Comparison of ENCODE assay signal across 27 cellular contexts in the genomic region with DNA sequence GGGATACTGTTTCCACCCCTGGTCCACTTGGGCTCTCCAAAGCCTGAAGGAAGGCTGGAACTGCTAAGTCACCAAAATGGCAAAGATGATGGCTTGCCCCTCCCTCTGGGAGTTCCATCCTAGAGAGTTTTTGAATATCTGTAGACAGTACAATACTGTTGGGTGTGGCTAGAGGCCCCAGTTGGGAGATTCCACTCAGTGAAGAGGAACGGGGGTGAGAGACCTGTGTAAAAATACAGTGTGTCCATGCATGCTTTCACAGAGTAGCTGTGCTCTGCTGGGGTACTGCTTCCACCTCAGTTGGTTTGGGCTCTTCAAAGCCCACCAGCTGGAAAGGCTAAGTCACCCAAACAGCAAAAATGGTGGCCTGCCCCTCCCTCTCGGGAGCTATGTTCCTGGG.
"Had no signal": no experiment of that assay in that cellular context is flagged by ENCODE, and none has a peak within 500 bp of the region (broad histone marks: within the 10 kb centered on the region; RNA-seq: fewer than 3 reads in every experiment).

No MANE protein-coding gene starts in this region.

- ATAC-seq: stimulated activated effector memory CD8-positive, alpha-beta T cell treated with anti-CD3 and anti-CD28 coated beads, Interleukin-12 subunit alpha, Interleukin-12 subunit beta, amount 100 ng/mL, for 72 hours; stimulated activated memory B cell treated with anti-CD40 and anti-IgM and Interleukin-4, amounts not matched to agents 10 μg/mL and 1 μg/mL and 100 μg/mL, for 72 hours; stimulated activated naive B cell treated with anti-CD40 and anti-IgM and Interleukin-4, amounts not matched to agents 10 μg/mL and 1 μg/mL and 100 μg/mL, for 72 hours; stimulated activated naive CD8-positive, alpha-beta T cell treated with anti-CD3 and anti-CD28 coated beads, Interleukin-15, amount 100 ng/mL, for 72 hours; stimulated activated naive CD8-positive, alpha-beta T cell treated with anti-CD3 and anti-CD28 coated beads, Interleukin-15, Interleukin-2, amounts not matched to agents 100 U/mL and 50 U/mL, for 24 hours; upper lobe of right lung had no signal

- FAIRE-seq: urothelium cell line had no signal

- H3K36me3 ChIP-seq: stomach, suprapubic skin, thoracic aorta, thyroid gland, tibial artery, tibial nerve, transverse colon, upper lobe of left lung, upper lobe of right lung, uterus, vagina had no signal

- H3K9me3 ChIP-seq: stomach, suprapubic skin, testis, thoracic aorta, thyroid gland, tibial artery, tibial nerve, transverse colon, upper lobe of left lung, upper lobe of right lung, uterus, vagina had no signal

- DNase-seq: stimulated activated CD4-positive, alpha-beta T cell treated with anti-CD3 and anti-CD28 coated beads, Interleukin-2, amount 100 ng/mL, for 48 hours; stimulated activated CD4-positive, alpha-beta T cell treated with anti-CD3 and anti-CD28 coated beads, Interleukin-4, amount 100 ng/mL, for 1 hour; stimulated activated CD4-positive, alpha-beta T cell treated with anti-CD3 and anti-CD28 coated beads, Interleukin-4, amount 100 ng/mL, for 24 hours; stimulated activated CD4-positive, alpha-beta T cell treated with anti-CD3 and anti-CD28 coated beads, Interleukin-4, amount 100 ng/mL, for 4 hours; stimulated activated CD8-positive, alpha-beta memory T cell treated with anti-CD3 and anti-CD28 coated beads, Interleukin-4, amount 100 ng/mL, for 48 hours; stimulated activated naive B cell treated with anti-CD40 and anti-IgM and Interleukin-4, amounts not matched to agents 10 μg/mL and 1 μg/mL and 100 μg/mL, for 72 hours; stimulated activated naive CD4-positive, alpha-beta T cell; stimulated activated naive CD4-positive, alpha-beta T cell treated with Interleukin-2 at 50 U/mL for 16 hours; stimulated activated naive CD8-positive, alpha-beta T cell treated with anti-CD3 and anti-CD28 coated beads, Interleukin-15, amount 100 ng/mL, for 72 hours; stimulated activated naive CD8-positive, alpha-beta T cell treated with anti-CD3 and anti-CD28 coated beads, Interleukin-15, Interleukin-2, amounts not matched to agents 100 U/mL and 50 U/mL, for 24 hours; stomach; substantia nigra; testis; thyroid gland; tibial artery; transverse colon; trophoblast cell; upper lobe of left lung; upper lobe of right lung; uterus had no signal

- H3K27ac ChIP-seq: stomach, suprapubic skin, testis, thoracic aorta, thyroid gland, tibial artery, tibial nerve, transverse colon, upper lobe of left lung, upper lobe of right lung, uterus, vagina had no signal

- H3K4me3 ChIP-seq: stomach, suprapubic skin, testis, thoracic aorta, thyroid gland, tibial artery, tibial nerve, transverse colon, upper lobe of left lung, upper lobe of right lung, uterus, vagina had no signal

- H3K27me3 ChIP-seq: suprapubic skin, testis, thyroid gland, tibial artery, tibial nerve, transverse colon, upper lobe of left lung, upper lobe of right lung, vagina had no signal

- H3K4me1 ChIP-seq: stomach, suprapubic skin, testis, thyroid gland, tibial nerve, transverse colon, upper lobe of left lung, upper lobe of right lung, uterus, vagina had no signal
